Comparison of ENCODE assay signal across 11 cellular contexts in the genomic region with DNA sequence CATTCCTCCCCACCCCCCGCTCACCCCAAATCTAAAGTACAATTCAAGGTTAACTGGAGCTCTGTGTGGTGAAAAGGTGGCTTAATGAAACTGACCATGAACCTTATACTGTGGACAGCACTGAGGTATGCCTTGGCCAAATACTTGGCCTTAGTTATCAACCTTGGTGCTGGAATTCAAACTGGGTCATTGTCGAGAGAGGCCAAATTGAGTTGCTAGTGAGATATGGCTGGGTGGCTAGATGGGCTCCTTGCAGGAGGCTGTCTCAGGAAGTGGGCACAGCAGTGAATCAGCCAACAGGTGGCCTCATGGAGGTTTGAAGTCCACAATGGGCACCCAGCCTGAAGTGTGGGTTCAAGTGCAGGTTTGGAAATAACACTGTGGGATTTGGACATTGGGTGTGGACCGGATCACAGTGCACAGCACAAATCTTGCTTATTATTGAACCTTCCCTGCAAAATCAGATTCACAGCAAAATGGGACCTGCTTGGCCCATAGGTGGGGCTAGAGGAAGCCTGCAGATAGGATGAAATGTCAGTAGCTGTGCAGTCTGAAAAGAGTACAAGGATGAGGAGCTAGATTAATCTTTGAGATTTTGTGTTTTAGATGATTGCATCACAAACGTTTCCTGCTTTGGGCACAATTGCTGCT. TPM values are rescaled to one million over a fixed set of nuclear protein-coding genes. Genes with fewer than 3 reads are reported as not detected.
DNase-seq lines count a peak whose midpoint lies in the region; ATAC-seq and TF ChIP-seq lines count a peak whose summit lies in the region.
"Had no signal": no experiment of that assay in that cellular context is flagged by ENCODE, and none has a peak within 500 bp of the region (broad histone marks: within the 10 kb centered on the region; RNA-seq: fewer than 3 reads in every experiment).

No MANE protein-coding gene starts in this region.

- H3K9me2 ChIP-seq in OCI-LY1 (ENCODE audit: low read depth, low read length): no peaks in the 10 kb centered on the region

- H3K27me3 ChIP-seq in A673 (replicated peaks; ENCODE audit: insufficient read depth, low read depth, low read length, poor library complexity) (no peaks in the 10 kb centered on the region), OCI-LY1 (ENCODE audit: insufficient read depth, low read length) (no peaks in the 10 kb centered on the region), foreskin keratinocyte (no peaks in the 10 kb centered on the region)
- H3K27me3 ChIP-seq: ascending aorta, upper lobe of left lung had no signal

- no TSS peak for BruUV-seq in A673 (replicated peaks; lab: Mats Ljungman, UMichigan)

- CTCF ChIA-PET in A673 (lab: Charles Lee): interaction anchor here (0.7 kb wide), 1 partner anchor 10 kb away, joined by 4 read pairs; no protein-coding TSS in a partner anchor

- H3K4me3 ChIP-seq in A673 (ENCODE audit: low read depth, low read length, poor library complexity, severe bottlenecking): no peak overlapping the region
- H3K4me3 ChIP-seq in OCI-LY1 (ENCODE audit: low read depth, low read length, poor library complexity, severe bottlenecking): no peak overlapping the region
- H3K4me3 ChIP-seq: ascending aorta, upper lobe of left lung had no signal

- H3K79me2 ChIP-seq in OCI-LY1 (ENCODE audit: insufficient read depth, low read length): no peaks in the 10 kb centered on the region

- H3F3A ChIP-seq in OCI-LY1 (ENCODE audit: insufficient read depth, low read length): no peaks in the 10 kb centered on the region

- no peaks in the 10 kb centered on the region for H4K20me1 ChIP-seq in OCI-LY1 (ENCODE audit: insufficient read depth, low read length)

- no peak overlapping the region for H3K4me3 Mint-ChIP-seq in activated naive CD8-positive, alpha-beta T cell treated with anti-CD3 and anti-CD28 coated beads for 36 hours

- no peak overlapping the region for H3K4me2 ChIP-seq in OCI-LY1 (ENCODE audit: low read length)

- H3K4me1 Mint-ChIP-seq in activated naive CD8-positive, alpha-beta T cell treated with anti-CD3 and anti-CD28 coated beads for 36 hours: peaks cover 5% of the 10 kb centered on the region

- H3K27me3 Mint-ChIP-seq in activated naive CD8-positive, alpha-beta T cell treated with anti-CD3 and anti-CD28 coated beads for 36 hours: no peaks in the 10 kb centered on the region

- ATAC-seq in GM18909 (IDR thresholded peaks at IDR 0.05; ENCODE audit: poor library complexity, unreplicated experiment) (peak; percentile 60), foreskin keratinocyte (peak; percentile 66), GM19463 (IDR thresholded peaks at IDR 0.05; ENCODE audit: unreplicated experiment) (no peak), GM21360 (IDR thresholded peaks at IDR 0.05; ENCODE audit: unreplicated experiment) (no peak)

- H3K9me3 Mint-ChIP-seq in activated naive CD8-positive, alpha-beta T cell treated with anti-CD3 and anti-CD28 coated beads for 36 hours: no peaks in the 10 kb centered on the region

- H3K36me3 ChIP-seq in A673 (ENCODE audit: insufficient read depth, low read length, poor library complexity, severe bottlenecking) (no peaks in the 10 kb centered on the region), OCI-LY1 (ENCODE audit: insufficient read depth, low read length) (no peaks in the 10 kb centered on the region)
- H3K36me3 ChIP-seq: ascending aorta, upper lobe of left lung had no signal

- peak; percentile 47 for DNase-seq in A673 (ENCODE audit: low spot score)
- DNase-seq in foreskin keratinocyte: peak in 1 of 2 donors; percentile 37
- DNase-seq in SKM-1 (lab: John Stamatoyannopoulos, UW; ENCODE audit: unreplicated experiment): no peak
- DNase-seq in activated naive CD8-positive, alpha-beta T cell treated with anti-CD3 and anti-CD28 coated beads for 36 hours: no peak
- DNase-seq: NCI-H524 treated with DMSO at 0.1 percent for 48 hours, upper lobe of left lung had no signal

- TF ChIP-seq CTCF in A673 (conservative IDR thresholded peaks at IDR 0.05; ENCODE audit: low read depth, low read length): peak; percentile 82
- TF ChIP-seq CTCF in OCI-LY1 (IDR thresholded peaks at IDR 0.05; ENCODE audit: low read length): peak; percentile 45; the same call in 1 of the 2 replicates
- peak; percentile 65 for TF ChIP-seq CTCF in foreskin keratinocyte (conservative IDR thresholded peaks at IDR 0.05)

- H3K27ac Mint-ChIP-seq in activated naive CD8-positive, alpha-beta T cell treated with anti-CD3 and anti-CD28 coated beads for 36 hours: no peak overlapping the region

- no peak overlapping the region for H3K9ac ChIP-seq in OCI-LY1 (ENCODE audit: low read length)

- POLR2A ChIA-PET in A673 (lab: Charles Lee; ENCODE audit: low non-redundant PET): no interaction called here

- H3K9me3 ChIP-seq in A673 (ENCODE audit: low read depth, low read length, poor library complexity, severe bottlenecking): no peaks in the 10 kb centered on the region
- no peaks in the 10 kb centered on the region for H3K9me3 ChIP-seq in OCI-LY1 (ENCODE audit: low read length)
- H3K9me3 ChIP-seq: ascending aorta, upper lobe of left lung had no signal

- H3K4me1 ChIP-seq in A673 (ENCODE audit: insufficient read depth, low read length, poor library complexity, severe bottlenecking): peaks cover 7% of the 10 kb centered on the region
- no peaks in the 10 kb centered on the region for H3K4me1 ChIP-seq in OCI-LY1 (ENCODE audit: insufficient read depth, low read length, severe bottlenecking)
- H3K4me1 ChIP-seq in foreskin keratinocyte: peaks cover 35% of the 10 kb centered on the region

- no peak overlapping the region for H2AFZ ChIP-seq in OCI-LY1 (ENCODE audit: low read length)

- no peaks in the 10 kb centered on the region for H3K36me3 Mint-ChIP-seq in activated naive CD8-positive, alpha-beta T cell treated with anti-CD3 and anti-CD28 coated beads for 36 hours

- no peak overlapping the region for H3K27ac ChIP-seq in A673 (ENCODE audit: low read depth, low read length, poor library complexity, severe bottlenecking)
- no peak overlapping the region for H3K27ac ChIP-seq in OCI-LY1 (ENCODE audit: low read depth, low read length, poor library complexity, severe bottlenecking)
- no peak overlapping the region for H3K27ac ChIP-seq in foreskin keratinocyte
- H3K27ac ChIP-seq: ascending aorta, upper lobe of left lung had no signal

- intact Hi-C loops in A673 (cut with micrococcal nuclease; ENCODE audit: unreplicated experiment): no loop called here

RNA-seq across cellular contexts. Expression of gene BTBD3, which starts 5.6 kb away (rescaled TPM):
- 43.5 and 46.0 TPM in 2 replicates for total RNA-seq in A673 (2021)
- 15.8 and 17.9 TPM in 2 replicates for total RNA-seq in foreskin keratinocyte
- 4.5 and 4.9 TPM in 2 replicates for polyA plus RNA-seq in foreskin keratinocyte
- total RNA-seq in activated naive CD8-positive, alpha-beta T cell treated with anti-CD3 and anti-CD28 coated beads for 36 hours: 1 to 10 TPM; 3.9 to 4.1 TPM

Comparison
In these comparisons a context has a peak if more than half of its experiments do, and no peak if none do; other contexts are left out.
1. ATAC-seq: peak in GM18909 (single experiment) and foreskin keratinocyte (single experiment); none in GM19463 (single experiment) and GM21360 (single experiment).
2. Peak in every context shown above with its lines, with median percentiles within 50 percentile points of each other: CTCF ChIP-seq.